In genomic region chr22:49959782-49960158, GRCh38 we compare ENCODE assay signal across 8 cellular contexts. TPM values are rescaled to one million over a fixed set of nuclear protein-coding genes. Genes with fewer than 3 reads are reported as not detected.
DNase-seq lines count a peak whose midpoint lies in the region; ATAC-seq and TF ChIP-seq lines count a peak whose summit lies in the region.

No MANE protein-coding gene starts in this region.

- 19 to 33% methylated on average over 2 to 4 of the region's 21 CpGs for WGBS in upper lobe of left lung, 2 donors

- H3K79me2 ChIP-seq in ACC112 (ENCODE audit: control insufficient read depth, insufficient read depth, low read length, unreplicated experiment) = peaks cover 25% of the 10 kb centered on the region

- H3K36me3 ChIP-seq in ACC112 (ENCODE audit: insufficient read depth, low read length) (no peaks in the 10 kb centered on the region), lower lobe of right lung (peaks cover 32% of the 10 kb centered on the region), upper lobe of left lung (peaks cover 17 to 33% (median 31%) of the 10 kb centered on the region in 4 donors)

- DNase-seq in MV-4-11 (lab: John Stamatoyannopoulos, UW) = peak; percentile 30
- peak in 2 of 61 donors; percentile 54 to 83 for DNase-seq in caudate nucleus (lab: John Stamatoyannopoulos, UW)
- no peak for DNase-seq in lower lobe of right lung
- DNase-seq in upper lobe of left lung = peak in 1 of 2 donors; percentile 68
- no peak for DNase-seq in NCI-H146 treated with DMSO at 0.1 percent for 48 hours (lab: John Stamatoyannopoulos, UW; ENCODE audit: unreplicated experiment)
- no peak for DNase-seq in NCI-H1436 (lab: John Stamatoyannopoulos, UW)

- intact Hi-C loops in lower lobe of right lung (cut with DNase I) = no loop called here

- TF ChIP-seq CTCF in lower lobe of right lung (IDR thresholded peaks at IDR 0.05) (no peak), upper lobe of left lung (IDR thresholded peaks at IDR 0.05) (peak in 2 of 6 experiments; percentile 56 to 58)

- ATAC-seq in GM21381 (IDR thresholded peaks at IDR 0.05; ENCODE audit: unreplicated experiment) (peak; percentile 10), lower lobe of right lung (peak; percentile 35 to 51), upper lobe of left lung (ENCODE audit: low FRiP score in 2 of 2) (peak; percentile 11 to 21)

- H3K9me3 ChIP-seq in lower lobe of right lung (no peaks in the 10 kb centered on the region), upper lobe of left lung (no peaks in the 10 kb centered on the region)

- H3K4me3 ChIP-seq in ACC112 (ENCODE audit: low read depth, low read length) = peak overlapping the region; percentile 79
- peak overlapping the region; percentile 95 for H3K4me3 ChIP-seq in lower lobe of right lung
- H3K4me3 ChIP-seq in upper lobe of left lung = peak overlapping the region; percentile 79 to 98 (median 93)

- TF ChIP-seq EP300 in upper lobe of left lung (IDR thresholded peaks at IDR 0.05) = no peak

- no peak for TF ChIP-seq POLR2A in upper lobe of left lung (IDR thresholded peaks at IDR 0.05)

- H3K4me1 ChIP-seq in ACC112 (ENCODE audit: control insufficient read depth, insufficient read depth, low read length, unreplicated experiment) (peaks cover 8% of the 10 kb centered on the region), lower lobe of right lung (peaks cover 68% of the 10 kb centered on the region), upper lobe of left lung (peaks cover 62 to 72% (median 65%) of the 10 kb centered on the region in 4 donors)

- H3K27ac ChIP-seq in ACC112 (ENCODE audit: low read depth, low read length) (no peak overlapping the region), caudate nucleus (ENCODE audit: low read depth, low read length) (peak overlapping the region; percentile 88), lower lobe of right lung (peak overlapping the region; percentile 94), upper lobe of left lung (peak overlapping the region; percentile 95 to 98 (median 96))

- H3K27me3 ChIP-seq in ACC112 (ENCODE audit: insufficient read depth, low read length) (no peaks in the 10 kb centered on the region), lower lobe of right lung (ENCODE audit: low read depth) (no peaks in the 10 kb centered on the region), upper lobe of left lung (no peaks in the 10 kb centered on the region)

- no peak overlapping the region for H2AFZ ChIP-seq in ACC112 (ENCODE audit: low read length, unreplicated experiment)

RNA-seq across cellular contexts. Expression of gene PIM3, which starts 0.8 kb away (rescaled TPM):
- 94.7 TPM for total RNA-seq in lower lobe of right lung
- 100 to 1,000 TPM; 131 to 246 (median 156) TPM for total RNA-seq in upper lobe of left lung

RNA-seq across cellular contexts. Expression of gene CRELD2, which starts 41.3 kb away (rescaled TPM):
- total RNA-seq in lower lobe of right lung = 42.7 TPM
- 10 to 100 TPM; 31.2 to 72.6 (median 46.9) TPM for total RNA-seq in upper lobe of left lung

RNA-seq across cellular contexts. Expression of gene ALG12, which starts 41.5 kb away (rescaled TPM):
- total RNA-seq in lower lobe of right lung = 25.9 TPM
- 10 to 100 TPM; 14.2 to 32.5 (median 22.3) TPM for total RNA-seq in upper lobe of left lung

RNA-seq across cellular contexts. Expression of gene IL17REL, which starts 52.8 kb away (rescaled TPM):
- 0.09 TPM for total RNA-seq in lower lobe of right lung
- total RNA-seq in upper lobe of left lung = under 1 TPM in 1 of 6 donors, not detected in 5; 0.06 TPM
